ENCODE assay signal across 1 cellular context in the genomic region with DNA sequence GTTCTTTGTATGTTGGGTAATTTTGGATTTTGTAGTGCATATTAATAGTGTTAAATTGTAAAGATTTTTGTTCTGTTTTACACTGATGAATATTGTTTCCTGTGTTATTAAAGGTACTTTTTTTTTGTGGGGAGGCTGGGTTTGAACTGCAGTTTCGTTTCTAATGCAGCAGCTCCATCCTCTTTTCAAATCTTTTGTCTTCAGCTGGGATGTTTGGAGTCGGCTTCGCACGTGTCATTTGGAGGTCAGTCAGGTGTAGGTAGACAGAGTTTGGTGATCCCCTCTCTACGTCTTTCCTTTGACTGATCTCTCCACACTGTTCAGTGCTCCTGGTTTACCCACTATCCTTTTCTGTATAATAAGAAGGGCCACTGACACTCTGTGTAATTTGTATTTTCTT.
TF ChIP-seq lines count a peak whose summit lies in the region.

No MANE protein-coding gene starts in this region.

TF ChIP-seq in HepG2, 621 proteins besides CTCF, POLR2A, EP300 and RAD21:
- TF ChIP-seq, protein P1, sequence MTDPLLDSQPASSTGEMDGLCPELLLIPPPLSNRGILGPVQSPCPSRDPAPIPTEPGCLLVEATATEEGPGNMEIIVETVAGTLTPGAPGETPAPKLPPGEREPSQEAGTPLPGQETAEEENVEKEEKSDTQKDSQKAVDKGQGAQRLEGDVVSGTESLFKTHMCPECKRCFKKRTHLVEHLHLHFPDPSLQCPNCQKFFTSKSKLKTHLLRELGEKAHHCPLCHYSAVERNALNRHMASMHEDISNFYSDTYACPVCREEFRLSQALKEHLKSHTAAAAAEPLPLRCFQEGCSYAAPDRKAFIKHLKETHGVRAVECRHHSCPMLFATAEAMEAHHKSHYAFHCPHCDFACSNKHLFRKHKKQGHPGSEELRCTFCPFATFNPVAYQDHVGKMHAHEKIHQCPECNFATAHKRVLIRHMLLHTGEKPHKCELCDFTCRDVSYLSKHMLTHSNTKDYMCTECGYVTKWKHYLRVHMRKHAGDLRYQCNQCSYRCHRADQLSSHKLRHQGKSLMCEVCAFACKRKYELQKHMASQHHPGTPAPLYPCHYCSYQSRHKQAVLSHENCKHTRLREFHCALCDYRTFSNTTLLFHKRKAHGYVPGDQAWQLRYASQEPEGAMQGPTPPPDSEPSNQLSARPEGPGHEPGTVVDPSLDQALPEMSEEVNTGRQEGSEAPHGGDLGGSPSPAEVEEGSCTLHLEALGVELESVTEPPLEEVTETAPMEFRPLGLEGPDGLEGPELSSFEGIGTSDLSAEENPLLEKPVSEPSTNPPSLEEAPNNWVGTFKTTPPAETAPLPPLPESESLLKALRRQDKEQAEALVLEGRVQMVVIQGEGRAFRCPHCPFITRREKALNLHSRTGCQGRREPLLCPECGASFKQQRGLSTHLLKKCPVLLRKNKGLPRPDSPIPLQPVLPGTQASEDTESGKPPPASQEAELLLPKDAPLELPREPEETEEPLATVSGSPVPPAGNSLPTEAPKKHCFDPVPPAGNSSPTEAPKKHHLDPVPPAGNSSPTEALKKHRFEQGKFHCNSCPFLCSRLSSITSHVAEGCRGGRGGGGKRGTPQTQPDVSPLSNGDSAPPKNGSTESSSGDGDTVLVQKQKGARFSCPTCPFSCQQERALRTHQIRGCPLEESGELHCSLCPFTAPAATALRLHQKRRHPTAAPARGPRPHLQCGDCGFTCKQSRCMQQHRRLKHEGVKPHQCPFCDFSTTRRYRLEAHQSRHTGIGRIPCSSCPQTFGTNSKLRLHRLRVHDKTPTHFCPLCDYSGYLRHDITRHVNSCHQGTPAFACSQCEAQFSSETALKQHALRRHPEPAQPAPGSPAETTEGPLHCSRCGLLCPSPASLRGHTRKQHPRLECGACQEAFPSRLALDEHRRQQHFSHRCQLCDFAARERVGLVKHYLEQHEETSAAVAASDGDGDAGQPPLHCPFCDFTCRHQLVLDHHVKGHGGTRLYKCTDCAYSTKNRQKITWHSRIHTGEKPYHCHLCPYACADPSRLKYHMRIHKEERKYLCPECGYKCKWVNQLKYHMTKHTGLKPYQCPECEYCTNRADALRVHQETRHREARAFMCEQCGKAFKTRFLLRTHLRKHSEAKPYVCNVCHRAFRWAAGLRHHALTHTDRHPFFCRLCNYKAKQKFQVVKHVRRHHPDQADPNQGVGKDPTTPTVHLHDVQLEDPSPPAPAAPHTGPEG (CRISPR knock-in tag; IDR thresholded peaks at IDR 0.05): no peak
- TF ChIP-seq, protein P2, sequence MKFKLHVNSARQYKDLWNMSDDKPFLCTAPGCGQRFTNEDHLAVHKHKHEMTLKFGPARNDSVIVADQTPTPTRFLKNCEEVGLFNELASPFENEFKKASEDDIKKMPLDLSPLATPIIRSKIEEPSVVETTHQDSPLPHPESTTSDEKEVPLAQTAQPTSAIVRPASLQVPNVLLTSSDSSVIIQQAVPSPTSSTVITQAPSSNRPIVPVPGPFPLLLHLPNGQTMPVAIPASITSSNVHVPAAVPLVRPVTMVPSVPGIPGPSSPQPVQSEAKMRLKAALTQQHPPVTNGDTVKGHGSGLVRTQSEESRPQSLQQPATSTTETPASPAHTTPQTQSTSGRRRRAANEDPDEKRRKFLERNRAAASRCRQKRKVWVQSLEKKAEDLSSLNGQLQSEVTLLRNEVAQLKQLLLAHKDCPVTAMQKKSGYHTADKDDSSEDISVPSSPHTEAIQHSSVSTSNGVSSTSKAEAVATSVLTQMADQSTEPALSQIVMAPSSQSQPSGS (CRISPR knock-in tag; IDR thresholded peaks at IDR 0.05): no peak
- no peak for TF ChIP-seq ATF7 (IDR thresholded peaks at IDR 0.05)
- TF ChIP-seq ATF7 (CRISPR knock-in tag; IDR thresholded peaks at IDR 0.05): no peak
- TF ChIP-seq HNRNPK (IDR thresholded peaks at IDR 0.05; ENCODE audit: low read depth, low read length, poor library complexity, severe bottlenecking): no peak
- TF ChIP-seq HDAC2 (CRISPR knock-in tag; IDR thresholded peaks at IDR 0.05): no peak
